ENCODE assay signal across 20 cellular contexts in the genomic region with DNA sequence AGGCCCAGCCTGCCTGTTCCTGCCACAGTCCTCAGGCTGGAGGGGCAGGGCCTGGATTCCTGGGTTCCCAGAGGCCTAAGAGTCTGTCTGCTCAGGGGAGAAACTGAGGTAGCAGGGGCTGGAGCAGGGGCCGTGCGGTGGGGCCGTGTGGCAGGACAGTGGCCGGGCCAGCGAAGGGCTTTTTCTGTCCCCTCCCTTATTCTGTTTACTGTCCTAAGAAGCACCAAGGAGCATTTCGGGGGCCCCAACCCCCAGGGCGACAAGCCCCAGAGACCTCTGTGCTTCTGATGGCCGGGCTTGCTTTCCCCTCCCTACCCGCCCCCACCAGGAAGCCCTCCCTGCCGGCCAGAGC. TPM values are rescaled to one million over a fixed set of nuclear protein-coding genes. Genes with fewer than 3 reads are reported as not detected.
DNase-seq lines count a peak whose midpoint lies in the region; ATAC-seq and TF ChIP-seq lines count a peak whose summit lies in the region.
"Had no signal": no experiment of that assay in that cellular context is flagged by ENCODE, and none has a peak within 500 bp of the region (broad histone marks: within the 10 kb centered on the region; RNA-seq: fewer than 3 reads in every experiment).

No MANE protein-coding gene starts in this region.

- H3K9me3 Mint-ChIP-seq in activated CD8-positive, alpha-beta T cell treated with anti-CD3 and anti-CD28 coated beads, Interleukin-2, amount 10 ng/mL, durations not matched to agents 7 days and 5 days (ENCODE audit: insufficient read depth), result no peaks in the 10 kb centered on the region
- H3K9me3 Mint-ChIP-seq: CD4-positive, alpha-beta T cell; H9 had no signal

- H3K4me1 ChIP-seq in NT2/D1 (ENCODE audit: insufficient read depth, insufficient read length) (peaks cover 10% of the 10 kb centered on the region), osteoblast (ENCODE audit: insufficient read depth, low read length) (peaks cover 16% of the 10 kb centered on the region), vagina (peaks cover 38% of the 10 kb centered on the region)
- H3K4me1 ChIP-seq: Caco-2 had no signal

- peak overlapping the region; percentile 43 for H3K4me2 ChIP-seq in osteoblast (ENCODE audit: insufficient read depth, low read length)

- H3K27me3 Mint-ChIP-seq in T-helper 17 cell, result no peaks in the 10 kb centered on the region
- H3K27me3 Mint-ChIP-seq in activated CD8-positive, alpha-beta T cell treated with anti-CD3 and anti-CD28 coated beads, Interleukin-2, amount 10 ng/mL, durations not matched to agents 7 days and 5 days (ENCODE audit: low read depth), result peaks cover 4% of the 10 kb centered on the region
- H3K27me3 Mint-ChIP-seq: CD4-positive, alpha-beta T cell had no signal

- no peak overlapping the region for H3K4me3 ChIP-seq in NT2/D1 (ENCODE audit: insufficient read length, low read depth)
- H3K4me3 ChIP-seq in coronary artery, result no peak overlapping the region
- H3K4me3 ChIP-seq in osteoblast (ENCODE audit: insufficient read depth, low read length), result no peak overlapping the region
- no peak overlapping the region for H3K4me3 ChIP-seq in vagina

- intact Hi-C loops in vagina (cut with DNase I), result no loop called here

- H3K4me3 Mint-ChIP-seq in T-helper 17 cell, result no peak overlapping the region
- H3K4me3 Mint-ChIP-seq in activated CD8-positive, alpha-beta T cell treated with anti-CD3 and anti-CD28 coated beads, Interleukin-2, amount 10 ng/mL, durations not matched to agents 7 days and 5 days, result no peak overlapping the region
- H3K4me3 Mint-ChIP-seq: CD4-positive, alpha-beta T cell; H9 had no signal

- peaks cover 4% of the 10 kb centered on the region for H3K36me3 Mint-ChIP-seq in T-helper 17 cell (ENCODE audit: low read depth)
- H3K36me3 Mint-ChIP-seq in activated CD8-positive, alpha-beta T cell treated with anti-CD3 and anti-CD28 coated beads, Interleukin-2, amount 10 ng/mL, durations not matched to agents 7 days and 5 days (ENCODE audit: low read depth), result no peaks in the 10 kb centered on the region

- no peaks in the 10 kb centered on the region for H4K20me1 ChIP-seq in osteoblast (ENCODE audit: insufficient read depth, low read length)

- TF ChIP-seq CTCF in coronary artery (IDR thresholded peaks at IDR 0.05) (no peak), osteoblast (IDR thresholded peaks at IDR 0.05; ENCODE audit: extremely low read depth, low read depth, low read length) (no peak), vagina (IDR thresholded peaks at IDR 0.05) (no peak)

- no peak overlapping the region for H3K27ac Mint-ChIP-seq in T-helper 17 cell
- no peak overlapping the region for H3K27ac Mint-ChIP-seq in activated CD8-positive, alpha-beta T cell treated with anti-CD3 and anti-CD28 coated beads, Interleukin-2, amount 10 ng/mL, durations not matched to agents 7 days and 5 days
- H3K27ac Mint-ChIP-seq: CD4-positive, alpha-beta T cell; H9 had no signal

- no peaks in the 10 kb centered on the region for H3K79me2 ChIP-seq in osteoblast (ENCODE audit: insufficient read depth, low read length)

- CTCF ChIA-PET in activated CD8-positive, alpha-beta T cell treated with anti-CD3 and anti-CD28 coated beads, Interleukin-2, amount 10 ng/mL, durations not matched to agents 7 days and 5 days (lab: Charles Lee), result no interaction called here

- peak overlapping the region; percentile 21 for H3K9ac ChIP-seq in NT2/D1 (ENCODE audit: insufficient read length, low read depth)

- peaks cover 6% of the 10 kb centered on the region for H3K4me1 Mint-ChIP-seq in T-helper 17 cell
- no peaks in the 10 kb centered on the region for H3K4me1 Mint-ChIP-seq in activated CD8-positive, alpha-beta T cell treated with anti-CD3 and anti-CD28 coated beads, Interleukin-2, amount 10 ng/mL, durations not matched to agents 7 days and 5 days (ENCODE audit: low read depth)

- DNase-seq in NT2/D1 (ENCODE audit: low read depth, low spot score) (no peak), coronary artery (ENCODE audit: low spot score) (no peak), osteoblast (ENCODE audit: insufficient read length, low spot score, missing footprints) (no peak), vagina (ENCODE audit: extremely low spot score in 2 of 2) (no peak), T-helper 17 cell (no peak)
- no peak for DNase-seq in activated CD8-positive, alpha-beta T cell treated with anti-CD3 and anti-CD28 coated beads, Interleukin-2, amount 10 ng/mL, durations not matched to agents 7 days and 5 days
- DNase-seq in stimulated activated CD4-positive, alpha-beta T cell treated with anti-CD3 and anti-CD28 coated beads, Interleukin-2, amount 100 ng/mL, for 48 hours, result no peak
- DNase-seq: AML-193; Caco-2; CD4-positive, alpha-beta T cell; DMS79; GDM1; GOT3; H9; KBM-7 had no signal

- TF ChIP-seq POLR2A in vagina (IDR thresholded peaks at IDR 0.05), result no peak

- H3K27ac ChIP-seq in coronary artery (peak overlapping the region; percentile 76 to 88), osteoblast (ENCODE audit: low read depth, low read length) (no peak overlapping the region), vagina (peak overlapping the region; percentile 80)
- H3K27ac ChIP-seq: C4-2B, HL-60 had no signal

- no peaks in the 10 kb centered on the region for H3K27me3 ChIP-seq in NT2/D1 (ENCODE audit: insufficient read depth, insufficient read length)
- no peaks in the 10 kb centered on the region for H3K27me3 ChIP-seq in osteoblast (ENCODE audit: insufficient read depth, low read length)
- H3K27me3 ChIP-seq in vagina, result no peaks in the 10 kb centered on the region

- H3K36me3 ChIP-seq in NT2/D1 (ENCODE audit: insufficient read depth, insufficient read length, low read length) (no peaks in the 10 kb centered on the region), osteoblast (ENCODE audit: insufficient read depth, low read length) (no peaks in the 10 kb centered on the region), vagina (no peaks in the 10 kb centered on the region)

- no peak overlapping the region for H2AFZ ChIP-seq in osteoblast (ENCODE audit: low read length)

- POLR2A ChIA-PET in activated CD8-positive, alpha-beta T cell treated with anti-CD3 and anti-CD28 coated beads, Interleukin-2, amount 10 ng/mL, durations not matched to agents 7 days and 5 days (lab: Charles Lee), result no interaction called here

- no peak for ATAC-seq in T-helper 17 cell
- no peak for ATAC-seq in activated CD8-positive, alpha-beta T cell treated with anti-CD3 and anti-CD28 coated beads, Interleukin-2, amount 10 ng/mL, durations not matched to agents 7 days and 5 days
- ATAC-seq in HG02840 (IDR thresholded peaks at IDR 0.05; ENCODE audit: low FRiP score, unreplicated experiment), result no peak

- peaks cover 5% of the 10 kb centered on the region; the same call in 1 of the 2 replicates for H3K9me3 ChIP-seq in NT2/D1 (ENCODE audit: insufficient read depth, low read length)
- H3K9me3 ChIP-seq in osteoblast (ENCODE audit: low read depth, low read length), result no peaks in the 10 kb centered on the region
- no peaks in the 10 kb centered on the region for H3K9me3 ChIP-seq in vagina
- H3K9me3 ChIP-seq in T-helper 17 cell (ENCODE audit: control insufficient read depth, low read length, poor library complexity, severe bottlenecking), result no peaks in the 10 kb centered on the region
- H3K9me3 ChIP-seq: Caco-2 had no signal

RNA-seq across cellular contexts. Expression of a gene that starts 6.8 kb away (rescaled TPM):
- 21.0 and 23.9 TPM in 2 replicates for total RNA-seq in osteoblast
- total RNA-seq in vagina, result 18.9 TPM
- 10 to 100 TPM; 21.9 to 28.7 TPM for total RNA-seq in T-helper 17 cell
- 10 to 100 TPM; 25.4 to 27.7 TPM for total RNA-seq in activated CD8-positive, alpha-beta T cell treated with anti-CD3 and anti-CD28 coated beads, Interleukin-2, amount 10 ng/mL, durations not matched to agents 7 days and 5 days

RNA-seq across cellular contexts. Expression of a gene that starts 16.7 kb away (rescaled TPM):
- 27.5 and 34.8 TPM in 2 replicates for total RNA-seq in osteoblast
- total RNA-seq in vagina, result 43.7 TPM
- not detected for total RNA-seq in T-helper 17 cell
- under 1 TPM in 1 of 2 experiments, not detected in 1; 0.21 TPM for total RNA-seq in activated CD8-positive, alpha-beta T cell treated with anti-CD3 and anti-CD28 coated beads, Interleukin-2, amount 10 ng/mL, durations not matched to agents 7 days and 5 days
- total RNA-seq: Caco-2; CD4-positive, alpha-beta T cell; HT1080 had no signal

RNA-seq across cellular contexts. Expression of a gene that starts 22.8 kb away (rescaled TPM):
- total RNA-seq in osteoblast, result 26.4 and 28.6 TPM in 2 replicates
- 15.5 TPM for total RNA-seq in vagina
- total RNA-seq in T-helper 17 cell, result 10 to 100 TPM; 27.0 to 27.8 TPM
- total RNA-seq in activated CD8-positive, alpha-beta T cell treated with anti-CD3 and anti-CD28 coated beads, Interleukin-2, amount 10 ng/mL, durations not matched to agents 7 days and 5 days, result 10 to 100 TPM; 36.2 to 39.2 TPM

RNA-seq across cellular contexts. Expression of a gene that starts 27.8 kb away (rescaled TPM):
- total RNA-seq in osteoblast (under 0.01 and 0.36 TPM in 2 replicates), vagina (not detected), T-helper 17 cell (not detected)
- total RNA-seq in activated CD8-positive, alpha-beta T cell treated with anti-CD3 and anti-CD28 coated beads, Interleukin-2, amount 10 ng/mL, durations not matched to agents 7 days and 5 days, result not detected
- total RNA-seq: Caco-2; CD4-positive, alpha-beta T cell; Daoy; H9; HT1080 had no signal

Comparison
In these comparisons a context has a peak if more than half of its experiments do, and no peak if none do; other contexts are left out.
1. RNA of a gene that starts 16.7 kb away (total RNA-seq): 43.7 TPM in vagina (single experiment) and 27.5 to 34.8 TPM in osteoblast; 0.21 TPM in activated CD8-positive, alpha-beta T cell treated with anti-CD3 and anti-CD28 coated beads, Interleukin-2, amount 10 ng/mL, durations not matched to agents 7 days and 5 days and not detected in T-helper 17 cell; every median in the first group is over 10 times any median in the second.